Comparison of ENCODE assay signal across 1 cellular context in genomic region chr6:2865270-2866182, GRCh38.
TF ChIP-seq lines count a peak whose summit lies in the region.

No MANE protein-coding gene starts in this region.

TF ChIP-seq in GM23338, 12 proteins besides CTCF, POLR2A, EP300 and RAD21 (continued from another document):
- TF ChIP-seq ZNF462 (CRISPR knock-in tag; IDR thresholded peaks at IDR 0.05) = no peak
- TF ChIP-seq POLR2AphosphoS5 (IDR thresholded peaks at IDR 0.05; ENCODE audit: low read depth) = no peak
- TF ChIP-seq ETS1 (IDR thresholded peaks at IDR 0.05) = no peak
- no peak for TF ChIP-seq EZH2 (IDR thresholded peaks at IDR 0.05; ENCODE audit: low read depth, unreplicated experiment)
- TF ChIP-seq EZH2phosphoT487 (IDR thresholded peaks at IDR 0.05; ENCODE audit: unreplicated experiment) = no peak
- no peak for TF ChIP-seq ZNF331 (CRISPR knock-in tag; IDR thresholded peaks at IDR 0.05; ENCODE audit: low read depth)
- no peak for TF ChIP-seq CREB1 (CRISPR knock-in tag; IDR thresholded peaks at IDR 0.05; ENCODE audit: low read depth)
- TF ChIP-seq STAT1 (IDR thresholded peaks at IDR 0.05; ENCODE audit: unreplicated experiment) = no peak
- TF ChIP-seq NANOG (IDR thresholded peaks at IDR 0.05; ENCODE audit: borderline replicate concordance) = no peak
TF ChIP-seq in GM23338: peak in this region for 0.
